20 cellular contexts compared by ENCODE assay signal in genomic region chr10:133174689-133175263, GRCh38. TPM values are rescaled to one million over a fixed set of nuclear protein-coding genes. Genes with fewer than 3 reads are reported as not detected.
DNase-seq lines count a peak whose midpoint lies in the region; ATAC-seq and TF ChIP-seq lines count a peak whose summit lies in the region.
"Had no signal": no experiment of that assay in that cellular context is flagged by ENCODE, and none has a peak within 500 bp of the region (broad histone marks: within the 10 kb centered on the region; RNA-seq: fewer than 3 reads in every experiment).

No MANE protein-coding gene starts in this region.

- H4K8ac ChIP-seq in IMR-90 (ENCODE audit: low read depth in 2 of 2, low read length in 2 of 2) = no peak overlapping the region

- no peaks in the 10 kb centered on the region for H3K79me1 ChIP-seq in IMR-90 (ENCODE audit: low read depth in 1 of 2, low read length in 2 of 2)

- H3K4me1 Mint-ChIP-seq in CD8-positive, alpha-beta T cell (ENCODE audit: low read depth) = no peaks in the 10 kb centered on the region
- H3K4me1 Mint-ChIP-seq: CD4-positive, CD25-positive, alpha-beta regulatory T cell; CD8-positive, alpha-beta memory T cell; GM23338 had no signal

- no peaks in the 10 kb centered on the region for H3K4me1 ChIP-seq in CD8-positive, alpha-beta T cell (ENCODE audit: insufficient read depth, low read length)
- H3K4me1 ChIP-seq in IMR-90 (ENCODE audit: control insufficient read depth, insufficient read depth, low read length) (no peaks in the 10 kb centered on the region), HAP-1 (no peaks in the 10 kb centered on the region)
- H3K4me1 ChIP-seq: A549 had no signal

- no peak overlapping the region for H2AK9ac ChIP-seq in IMR-90 (replicated peaks; ENCODE audit: low read depth, low read length, poor library complexity)

- H4K20me1 ChIP-seq in IMR-90 (ENCODE audit: insufficient read depth, low read length) = no peaks in the 10 kb centered on the region

- no peak overlapping the region for H2BK15ac ChIP-seq in IMR-90 (ENCODE audit: low read depth, low read length)

- no peaks in the 10 kb centered on the region for H3K36me3 ChIP-seq in CD8-positive, alpha-beta T cell (ENCODE audit: insufficient read depth, low read length)
- H3K36me3 ChIP-seq in IMR-90 (ENCODE audit: control insufficient read depth, insufficient read depth, low read length) (no peaks in the 10 kb centered on the region; the same call in 1 of the 2 replicates), HAP-1 (replicated peaks) (no peaks in the 10 kb centered on the region)

- no peak overlapping the region for H3K4me3 ChIP-seq in CD8-positive, alpha-beta T cell (ENCODE audit: low read depth, low read length)
- H3K4me3 ChIP-seq in IMR-90 (ENCODE audit: insufficient read depth, low read depth, low read length) = no peak overlapping the region
- no peak overlapping the region for H3K4me3 ChIP-seq in HAP-1
- H3K4me3 ChIP-seq: A549, GM23338 had no signal

- H2AK5ac ChIP-seq in IMR-90 (ENCODE audit: low read depth, low read length) = no peak overlapping the region

- peak overlapping the region; percentile 66 for H2BK5ac ChIP-seq in IMR-90 (ENCODE audit: low read depth, low read length, poor library complexity, severe bottlenecking)

- H3K23ac ChIP-seq in IMR-90 (ENCODE audit: low read depth, low read length) = no peak overlapping the region

- TF ChIP-seq CTCF in CD8-positive, alpha-beta T cell (IDR thresholded peaks at IDR 0.05) = no peak
- TF ChIP-seq CTCF in IMR-90 (conservative IDR thresholded peaks at IDR 0.05; ENCODE audit: low read depth, low read length) = no peak

- H3K27ac ChIP-seq in CD8-positive, alpha-beta T cell (ENCODE audit: low read depth, low read length) = no peak overlapping the region
- no peak overlapping the region for H3K27ac ChIP-seq in IMR-90 (ENCODE audit: insufficient read depth, low read length)
- H3K27ac ChIP-seq: A549 had no signal

- TF ChIP-seq RAD21 in IMR-90 (IDR thresholded peaks at IDR 0.05; ENCODE audit: low read length) = no peak

- no peaks in the 10 kb centered on the region for H3K9me1 ChIP-seq in IMR-90 (ENCODE audit: insufficient read depth, low read length)

- DNase-seq in CD8-positive, alpha-beta T cell = no peak
- DNase-seq in IMR-90 (no peak), posterior vena cava (ENCODE audit: low spot score) (peak; percentile 12), G401 (ENCODE audit: low spot score) (no peak), HAP-1 (ENCODE audit: low spot score in 2 of 2) (no peak)
- DNase-seq: 8988T; ACHN; C1 segment of cervical spinal cord; CD4-positive, CD25-positive, alpha-beta regulatory T cell; CD8-positive, alpha-beta memory T cell; DMS 273 treated with DMSO at 0.1 percent for 48 hours; DMS79; EL; GF-D8; HCEC 1CT had no signal

- no peak overlapping the region for H3K4me3 Mint-ChIP-seq in CD8-positive, alpha-beta T cell
- H3K4me3 Mint-ChIP-seq: CD4-positive, CD25-positive, alpha-beta regulatory T cell; CD8-positive, alpha-beta memory T cell; GM23338 had no signal

- H4K5ac ChIP-seq in IMR-90 (ENCODE audit: low read depth, low read length) = no peak overlapping the region

- in situ Hi-C loops in IMR-90 (cut with MboI; ENCODE audit: low sequenced_read_pairs) (no loop called here), G401 (cut with HindIII; ENCODE audit: low sequenced_read_pairs) (no loop called here), HAP-1 (cut with MboI; ENCODE audit: low sequenced_read_pairs) (no loop called here)

- peak overlapping the region; percentile 15 for H3K27ac Mint-ChIP-seq in CD8-positive, alpha-beta T cell
- H3K27ac Mint-ChIP-seq: GM23338 had no signal

- H3K9me3 ChIP-seq in CD8-positive, alpha-beta T cell (ENCODE audit: low read length) = no peaks in the 10 kb centered on the region
- H3K9me3 ChIP-seq in IMR-90 (ENCODE audit: control insufficient read depth, insufficient read depth, low read length) (peaks cover 3% of the 10 kb centered on the region; the same call in 1 of the 2 replicates), HAP-1 (no peaks in the 10 kb centered on the region)

- dilution Hi-C loops in IMR-90 (cut with HindIII; ENCODE audit: low sequenced_read_pairs, unreplicated experiment) = no loop called here

- H2AFZ ChIP-seq in IMR-90 (replicated peaks; ENCODE audit: low read length, poor library complexity) = no peak overlapping the region
- H2AFZ ChIP-seq: GM23338 had no signal

- no peak overlapping the region for H3K4ac ChIP-seq in IMR-90 (ENCODE audit: low read depth, low read length)

- BruUV-seq in IMR-90 (replicated peaks; lab: Mats Ljungman, UMichigan) = no TSS peak

- H3K4me2 ChIP-seq in IMR-90 (ENCODE audit: low read depth, low read length) = no peak overlapping the region
- H3K4me2 ChIP-seq: A549, GM23338 had no signal

- H3K27me3 Mint-ChIP-seq in CD8-positive, alpha-beta T cell (ENCODE audit: low read depth) = peaks cover 13% of the 10 kb centered on the region
- H3K27me3 Mint-ChIP-seq: CD4-positive, CD25-positive, alpha-beta regulatory T cell had no signal

- no peak for ATAC-seq in CD8-positive, alpha-beta T cell
- no peak for ATAC-seq in IMR-90 (ENCODE audit: low read depth)
- ATAC-seq in GM21825 (IDR thresholded peaks at IDR 0.05; ENCODE audit: unreplicated experiment) = no peak
- no peak for ATAC-seq in GM19397 (IDR thresholded peaks at IDR 0.05; ENCODE audit: unreplicated experiment)
- ATAC-seq: A549, GM23338 had no signal

- H3K9ac ChIP-seq in IMR-90 (ENCODE audit: low read depth, low read length) = no peak overlapping the region

- no peaks in the 10 kb centered on the region for H3K27me3 ChIP-seq in CD8-positive, alpha-beta T cell (ENCODE audit: insufficient read depth, low read length)
- H3K27me3 ChIP-seq in IMR-90 (ENCODE audit: control insufficient read depth, insufficient read depth, low read length) (no peaks in the 10 kb centered on the region), HAP-1 (ENCODE audit: low read depth) (no peaks in the 10 kb centered on the region)

- H4K91ac ChIP-seq in IMR-90 (ENCODE audit: insufficient read depth, low read depth, low read length) = no peak overlapping the region

- H3K18ac ChIP-seq in IMR-90 (ENCODE audit: low read depth, low read length) = no peak overlapping the region

- intact Hi-C loops in CD8-positive, alpha-beta T cell (cut with DNase I, micrococcal nuclease) = no loop called here
- intact Hi-C loops in IMR-90 (cut with micrococcal nuclease) (no loop called here), posterior vena cava (cut with DNase I) (loop anchor here in 1 of 2 donors (5.0 kb wide), 1 partner anchor 852 kb away; no protein-coding TSS in a partner anchor)

- no peaks in the 10 kb centered on the region for H3K9me3 Mint-ChIP-seq in CD8-positive, alpha-beta T cell
- H3K9me3 Mint-ChIP-seq: CD8-positive, alpha-beta memory T cell had no signal

- H3K56ac ChIP-seq in IMR-90 (ENCODE audit: extremely low read depth, insufficient read depth, low read length) = no peak overlapping the region

- no peak for TF ChIP-seq POLR2A in IMR-90 (IDR thresholded peaks at IDR 0.05; ENCODE audit: low read depth, low read length)

- H3K14ac ChIP-seq in IMR-90 (replicated peaks; ENCODE audit: low read depth, low read length) = no peak overlapping the region

- CTCF ChIA-PET in CD8-positive, alpha-beta T cell (lab: Charles Lee) = no interaction called here
- CTCF ChIA-PET in IMR-90 (lab: Yijun Ruan, JAX) = no interaction called here

- 27% methylated on average over 2 of the region's 3 CpGs; no CpG with 5 or more reads in 1 of the 2 experiments for WGBS in IMR-90 (ENCODE audit: extremely low coverage in 2 of 2, insufficient read length in 1 of 2), 2 experiments

- POLR2A ChIA-PET in CD8-positive, alpha-beta T cell (lab: Charles Lee) = no interaction called here
- POLR2A ChIA-PET in IMR-90 (lab: Charles Lee; ENCODE audit: unreplicated experiment) = no interaction called here

- H2BK120ac ChIP-seq in IMR-90 (ENCODE audit: low read depth, low read length) = no peak overlapping the region

- no peak overlapping the region for H2BK20ac ChIP-seq in IMR-90 (ENCODE audit: low read depth, low read length)

- H3K36me3 Mint-ChIP-seq in CD8-positive, alpha-beta T cell = no peaks in the 10 kb centered on the region
- H3K36me3 Mint-ChIP-seq: CD4-positive, CD25-positive, alpha-beta regulatory T cell; CD8-positive, alpha-beta memory T cell had no signal

TF ChIP-seq in IMR-90, 13 proteins besides CTCF, POLR2A, EP300 and RAD21:
- TF ChIP-seq MAFK (IDR thresholded peaks at IDR 0.05; ENCODE audit: low read depth, low read length) (no peak), MXI1 (IDR thresholded peaks at IDR 0.05; ENCODE audit: borderline replicate concordance, low read depth, low read length) (no peak), BHLHE40 (IDR thresholded peaks at IDR 0.05; ENCODE audit: low read depth, low read length) (no peak), NFE2L2 (IDR thresholded peaks at IDR 0.05; ENCODE audit: low read depth, low read length) (no peak), FOS (IDR thresholded peaks at IDR 0.05; ENCODE audit: low read depth, low read length) (no peak), MAZ (IDR thresholded peaks at IDR 0.05; ENCODE audit: borderline replicate concordance, low read depth, low read length) (no peak), RFX5 (IDR thresholded peaks at IDR 0.05; ENCODE audit: low read depth, low read length) (no peak), CHD1 (IDR thresholded peaks at IDR 0.05; ENCODE audit: low read depth, low read length) (no peak), USF2 (IDR thresholded peaks at IDR 0.05; ENCODE audit: low read depth, low read length) (no peak), RCOR1 (IDR thresholded peaks at IDR 0.05; ENCODE audit: insufficient replicate concordance, low read length) (no peak)

RNA-seq across cellular contexts. Expression of gene KNDC1, which starts 14.8 kb away (rescaled TPM):
- total RNA-seq in CD8-positive, alpha-beta T cell = not detected
- total RNA-seq in IMR-90 (2012; rRNA removed) = 0.18 and 0.56 TPM in 2 replicates
- polyA plus RNA-seq in IMR-90 (2012; rRNA removed) = 1.1 TPM in 2 replicates
- polyA plus RNA-seq in IMR-90 (2012; cell fraction: cytosol; rRNA removed) = 0.48 and 1.4 TPM in 2 replicates
- polyA plus RNA-seq in IMR-90 (2012; cell fraction: nucleus; rRNA removed; ENCODE audit: low replicate concordance) = 1.9 and 4.0 TPM in 2 replicates
- total RNA-seq in posterior vena cava = under 1 TPM; 0.33 to 0.37 TPM
- 0.47 and 4.0 TPM in 2 replicates for total RNA-seq in G401 (2014; rRNA removed; shearing (Covaris generic))
- total RNA-seq: CD8-positive, alpha-beta memory T cell had no signal
- polyA plus RNA-seq: CD4-positive, CD25-positive, alpha-beta regulatory T cell had no signal

RNA-seq across cellular contexts. Expression of gene UTF1, which starts 55.2 kb away (rescaled TPM):
- total RNA-seq in CD8-positive, alpha-beta T cell = not detected
- not detected in 2 replicates for total RNA-seq in IMR-90 (2012; rRNA removed)
- not detected in 2 replicates for polyA plus RNA-seq in IMR-90 (2012; rRNA removed)
- not detected in 2 replicates for polyA plus RNA-seq in IMR-90 (2012; cell fraction: cytosol; rRNA removed)
- polyA plus RNA-seq in IMR-90 (2012; cell fraction: nucleus; rRNA removed; ENCODE audit: low replicate concordance) = not detected in 2 replicates
- total RNA-seq in posterior vena cava = not detected
- not detected in 2 replicates for total RNA-seq in G401 (2014; rRNA removed; shearing (Covaris generic))
- total RNA-seq: CD4-positive, CD25-positive, alpha-beta regulatory T cell; CD8-positive, alpha-beta memory T cell had no signal
- polyA plus RNA-seq: A549; BJ; CD4-positive, CD25-positive, alpha-beta regulatory T cell; CD8-positive, alpha-beta memory T cell had no signal
